ENCODE assay signal across 21 cellular contexts in the genomic region with DNA sequence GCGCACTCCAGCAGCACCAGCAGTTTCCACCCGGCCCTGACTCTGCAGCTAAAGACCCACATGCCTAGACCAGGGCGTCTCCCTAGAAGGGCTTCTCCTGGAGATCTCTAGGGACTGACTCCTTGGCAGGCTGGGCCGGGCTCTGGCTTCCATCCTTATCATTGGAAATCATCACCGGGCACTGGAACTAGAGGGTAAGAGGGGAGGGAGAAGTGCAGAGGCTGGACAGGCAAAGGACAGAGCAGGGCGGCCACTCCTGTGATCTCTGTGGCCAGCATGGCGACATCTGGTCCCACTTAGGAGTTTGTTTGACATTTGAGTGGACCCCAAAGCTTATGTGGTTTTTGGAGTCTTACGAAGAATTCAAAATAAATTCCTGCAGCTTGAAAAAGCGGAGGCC. TPM values are rescaled to one million over a fixed set of nuclear protein-coding genes. Genes with fewer than 3 reads are reported as not detected.
DNase-seq lines count a peak whose midpoint lies in the region; TF ChIP-seq lines count a peak whose summit lies in the region.
"Had no signal": no experiment of that assay in that cellular context is flagged by ENCODE, and none has a peak within 500 bp of the region (broad histone marks: within the 10 kb centered on the region; RNA-seq: fewer than 3 reads in every experiment).

No MANE protein-coding gene starts in this region.

- H3K27me3 ChIP-seq in ACC112 (ENCODE audit: insufficient read depth, low read length) (no peaks in the 10 kb centered on the region), fibroblast of lung (ENCODE audit: control insufficient read depth, insufficient read depth, low read length) (no peaks in the 10 kb centered on the region), ovary (no peaks in the 10 kb centered on the region)
- H3K27me3 ChIP-seq: pancreas, sigmoid colon had no signal

- whole genome bisulfite sequencing in ovary, 3 donors = 12 to 37% (median 22%) methylated on average over 9 of the region's 9 CpGs

- intact Hi-C loops in ovary (cut with DNase I) = loop anchor here in 2 of 4 donors (2.0 to 5.0 kb wide), 3 partner anchors 102 to 243 kb away; no protein-coding TSS in a partner anchor

- peak overlapping the region; percentile 18 for H3K9ac ChIP-seq in fibroblast of lung (ENCODE audit: insufficient read depth, low read length)

- peaks cover 43% of the 10 kb centered on the region for H3K79me2 ChIP-seq in ACC112 (ENCODE audit: control insufficient read depth, insufficient read depth, low read length, unreplicated experiment)
- peaks cover 86% of the 10 kb centered on the region for H3K79me2 ChIP-seq in fibroblast of lung (ENCODE audit: control insufficient read depth, insufficient read depth, low read length)

- H3K4me3 ChIP-seq in ACC112 (ENCODE audit: low read depth, low read length) (no peak overlapping the region), fibroblast of lung (replicated peaks in 1 of 4; ENCODE audit: control extremely low read depth in 1 of 4, insufficient read depth in 1 of 4, low read depth in 3 of 4, low read length in 4 of 4) (peak overlapping the region in 2 of 4 experiments; percentile 4 to 19), ovary (no peak overlapping the region)
- H3K4me3 ChIP-seq: K562, pancreas, sigmoid colon had no signal

- no peaks in the 10 kb centered on the region for H3K9me3 ChIP-seq in fibroblast of lung (ENCODE audit: control insufficient read depth, insufficient read depth, low read depth, low read length)
- no peaks in the 10 kb centered on the region for H3K9me3 ChIP-seq in ovary
- H3K9me3 ChIP-seq: pancreas, sigmoid colon had no signal

- DNase-seq in RPMI7951 (ENCODE audit: low read depth) = peak; percentile 93
- peak in 1 of 2 donors; percentile 48 for DNase-seq in fibroblast of lung (ENCODE audit: low read depth in 2 of 2)
- peak in 2 of 5 donors; percentile 24 to 42 for DNase-seq in ovary
- no peak for DNase-seq in nucleus accumbens (lab: John Stamatoyannopoulos, UW)
- DNase-seq in A172 (ENCODE audit: low spot score) = no peak
- no peak for DNase-seq in stimulated activated naive CD4-positive, alpha-beta T cell treated with Interleukin-2 at 50 U/mL for 16 hours (lab: John Stamatoyannopoulos, UW)
- no peak for DNase-seq in NCI-H1105 (lab: John Stamatoyannopoulos, UW)
- DNase-seq: 8988T; activated CD8-positive, alpha-beta memory T cell treated with anti-CD3 and anti-CD28 coated beads, Interleukin-2, amount 50 U/mL, for 4 hours; activated effector memory CD4-positive, alpha-beta T cell treated with Interleukin-2 at 50 U/mL for 16 hours; activated naive CD8-positive, alpha-beta T cell treated with anti-CD3 and anti-CD28 coated beads, Interleukin-2, amount 50 U/mL, for 24 hours; GOT3; islet precursor cell; NCI-H1694; pancreas; SHP77; sigmoid colon; T-helper 17 cell had no signal

- H3K4me1 ChIP-seq in ACC112 (ENCODE audit: control insufficient read depth, insufficient read depth, low read length, unreplicated experiment) (peaks cover 35% of the 10 kb centered on the region), fibroblast of lung (ENCODE audit: control insufficient read depth, extremely low read depth, insufficient read depth, low read length) (peaks cover 43% of the 10 kb centered on the region), ovary (ENCODE audit: insufficient read depth) (peaks cover 31% of the 10 kb centered on the region)

- H3K27ac ChIP-seq in ACC112 (ENCODE audit: low read depth, low read length) (peak overlapping the region; percentile 31; the same call in 1 of the 2 replicates), fibroblast of lung (ENCODE audit: insufficient read depth, low read length) (peak overlapping the region; percentile 91), ovary (peak overlapping the region; percentile 16 to 56)
- H3K27ac ChIP-seq: pancreas, sigmoid colon, VCaP had no signal

- no peak for TF ChIP-seq POLR2A in ovary (IDR thresholded peaks at IDR 0.05)

- H2AFZ ChIP-seq in ACC112 (ENCODE audit: low read length, unreplicated experiment) = no peak overlapping the region
- H2AFZ ChIP-seq in fibroblast of lung (ENCODE audit: low read length) = no peak overlapping the region

- TF ChIP-seq CTCF in fibroblast of lung (conservative IDR thresholded peaks at IDR 0.05 in 1 of 2, IDR thresholded peaks at IDR 0.05 in 1 of 2; ENCODE audit: low read depth in 1 of 2, low read length in 2 of 2) (no peak), ovary (IDR thresholded peaks at IDR 0.05) (no peak)

- H3K36me3 ChIP-seq in ACC112 (ENCODE audit: insufficient read depth, low read length) = 0 out of 2 replicates have a peak, but pooled peaks cover 3% of the 10 kb centered on the region
- peaks cover 18% of the 10 kb centered on the region for H3K36me3 ChIP-seq in fibroblast of lung (ENCODE audit: control insufficient read depth, insufficient read depth, low read length)
- no peaks in the 10 kb centered on the region for H3K36me3 ChIP-seq in ovary
- H3K36me3 ChIP-seq: pancreas, sigmoid colon had no signal

- no peaks in the 10 kb centered on the region for H4K20me1 ChIP-seq in fibroblast of lung (ENCODE audit: control insufficient read depth, extremely low read depth, insufficient read depth, low read length)

- peak overlapping the region; percentile 32 for H3K4me2 ChIP-seq in fibroblast of lung (ENCODE audit: extremely low read depth, insufficient read depth, low read length)

- TF ChIP-seq EP300 in ovary (IDR thresholded peaks at IDR 0.05) = no peak

RNA-seq across cellular contexts. Expression of a gene that starts 7.1 kb away (rescaled TPM):
- total RNA-seq in RPMI7951 (2014; rRNA removed; shearing (Covaris generic)) = 22.8 and 26.0 TPM in 2 replicates
- 243 and 514 TPM in 2 replicates for total RNA-seq in fibroblast of lung
- polyA plus RNA-seq in fibroblast of lung = 108 and 112 TPM in 2 replicates
- polyA plus RNA-seq in fibroblast of lung (2012) = 184 and 214 TPM in 2 replicates
- polyA minus RNA-seq in fibroblast of lung (ENCODE audit: low replicate concordance) = 328 and 406 TPM in 2 replicates
- 10 to 100 TPM; 31.4 to 85.0 (median 61.7) TPM for total RNA-seq in ovary
- 10 to 100 TPM; 32.2 to 37.8 TPM for polyA plus RNA-seq in ovary
- total RNA-seq in A172 (2014; rRNA removed; shearing (Covaris generic)) = 5.7 and 5.8 TPM in 2 replicates

Comparison
In these comparisons a context has a peak if more than half of its experiments do, and no peak if none do; other contexts are left out.
1. H3K27ac ChIP-seq: peak in every context shown above with its lines; median percentile 91 in fibroblast of lung; 36 in ovary; 31 in ACC112.